Comparison of ENCODE assay signal across 10 cellular contexts in the genomic region with DNA sequence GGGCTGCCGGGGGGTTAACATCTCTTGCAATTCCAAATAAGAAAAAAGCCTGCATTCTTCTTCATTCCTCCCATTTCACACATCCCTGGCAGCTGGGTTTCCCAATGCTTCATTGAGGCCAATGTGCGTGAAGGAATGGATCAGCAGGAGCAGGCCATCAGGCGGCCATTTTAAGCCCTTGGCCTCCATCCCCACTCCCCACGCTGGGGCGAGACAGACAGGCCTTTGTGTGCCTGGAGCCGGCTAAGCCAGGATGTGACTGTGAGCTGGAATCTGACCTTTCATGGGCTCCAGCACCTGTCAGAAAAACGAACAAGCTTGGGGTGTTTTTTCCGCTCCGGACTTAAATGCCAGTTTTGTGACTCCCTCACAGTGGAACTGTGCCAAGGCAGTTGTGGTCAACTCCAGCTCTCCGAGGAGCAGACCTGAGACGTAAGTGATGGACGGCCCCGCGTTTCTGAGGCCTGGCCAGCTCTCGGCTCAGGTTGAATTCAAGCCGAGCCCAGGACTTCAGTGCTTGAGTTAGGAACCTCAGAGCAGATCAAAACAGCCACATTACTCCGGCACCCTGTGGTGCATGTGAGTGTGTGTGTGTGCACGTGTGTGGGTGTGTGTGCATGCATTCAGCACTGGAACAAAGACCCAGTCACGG.
DNase-seq lines count a peak whose midpoint lies in the region; ATAC-seq and TF ChIP-seq lines count a peak whose summit lies in the region.
"Had no signal": no experiment of that assay in that cellular context is flagged by ENCODE, and none has a peak within 500 bp of the region (broad histone marks: within the 10 kb centered on the region; RNA-seq: fewer than 3 reads in every experiment).

No MANE protein-coding gene starts in this region.

- no peak for TF ChIP-seq POLR2A in tibial nerve (IDR thresholded peaks at IDR 0.05)

- CTCF ChIA-PET in Panc1 (lab: Charles Lee), result no interaction called here

- ATAC-seq in Panc1, result peak; percentile 76; the same call in 1 of the 2 replicates
- peak; percentile 67 for ATAC-seq in lung (ENCODE audit: insufficient read depth, low FRiP score)
- no peak for ATAC-seq in GM21723 (IDR thresholded peaks at IDR 0.05; ENCODE audit: unreplicated experiment)
- ATAC-seq: activated naive CD4-positive, alpha-beta T cell treated with anti-CD3 and anti-CD28 coated beads, Interleukin-2, amount 50 U/mL, for 72 hours; mucosa of descending colon had no signal

- in situ Hi-C loops in Panc1 (cut with HindIII; ENCODE audit: low pct_unique_long_range_greater_than_20kb, low sequenced_read_pairs), result no loop called here

- H3K27ac ChIP-seq in Panc1 (ENCODE audit: low read length), result no peak overlapping the region
- H3K27ac ChIP-seq in dorsolateral prefrontal cortex, result peak overlapping the region in 55 of 59 donors; percentile 2 to 88 (median 72)
- H3K27ac ChIP-seq in lung (ENCODE audit: low read depth in 1 of 2, low read length in 1 of 2), result no peak overlapping the region
- peak overlapping the region; percentile 60 to 92 (median 74) for H3K27ac ChIP-seq in tibial nerve
- peak overlapping the region in 1 of 2 donors; percentile 38 for H3K27ac ChIP-seq in coronary artery

- no TSS peak for BruUV-seq in Panc1 (replicated peaks; lab: Mats Ljungman, UMichigan)

- POLR2A ChIA-PET in Panc1 (lab: Charles Lee), result interaction anchor here (0.7 kb wide), 1 partner anchor 33 kb away, joined by 5 read pairs; no protein-coding TSS in a partner anchor

- H3K9me3 ChIP-seq in Panc1 (ENCODE audit: control insufficient read depth, insufficient read depth, low read depth, low read length), result no peaks in the 10 kb centered on the region
- peaks cover 0 to 8% of the 10 kb centered on the region in 2 donors for H3K9me3 ChIP-seq in lung (ENCODE audit: control insufficient read depth in 2 of 2, insufficient read depth in 1 of 2, low read length in 1 of 2)
- H3K9me3 ChIP-seq in tibial nerve, result peaks cover 0 to 7% (median 0%) of the 10 kb centered on the region in 4 donors

- intact Hi-C loops in Panc1 (cut with micrococcal nuclease; ENCODE audit: unreplicated experiment) (no loop called here), dorsolateral prefrontal cortex (cut with DNase I) (no loop called here)

- WGBS in lung, 2 donors, result 74 to 76% methylated on average over 19 of the region's 19 CpGs
- WGBS in tibial nerve, 2 donors, result 29% methylated on average over 15 to 16 of the region's 19 CpGs

- H3K4me3 ChIP-seq in Panc1 (ENCODE audit: low read depth in 2 of 2, low read length in 2 of 2), result no peak overlapping the region
- peak overlapping the region in 26 of 59 donors; percentile 5 to 47 (median 24) for H3K4me3 ChIP-seq in dorsolateral prefrontal cortex
- H3K4me3 ChIP-seq in lung, result no peak overlapping the region
- H3K4me3 ChIP-seq in tibial nerve, result no peak overlapping the region
- no peak overlapping the region for H3K4me3 ChIP-seq in coronary artery
- H3K4me3 ChIP-seq: mucosa of descending colon had no signal

- H3K36me3 ChIP-seq in Panc1 (ENCODE audit: control insufficient read depth, insufficient read depth, low read length), result no peaks in the 10 kb centered on the region
- no peaks in the 10 kb centered on the region for H3K36me3 ChIP-seq in lung (ENCODE audit: control insufficient read depth in 2 of 2, insufficient read depth in 2 of 2, low read length in 2 of 2)
- no peaks in the 10 kb centered on the region for H3K36me3 ChIP-seq in tibial nerve

- DNase-seq in Panc1 (ENCODE audit: low read depth, low spot score) (no peak), dorsolateral prefrontal cortex (peak in 9 of 10 donors; percentile 28 to 69 (median 49)), lung (ENCODE audit: low spot score) (peak; percentile 48), tibial nerve (ENCODE audit: low spot score in 2 of 2) (peak; percentile 39 to 66), HuH-7 (ENCODE audit: low spot score) (no peak), coronary artery (ENCODE audit: low spot score) (no peak)
- DNase-seq: mucosa of descending colon, NCI-H1092 treated with DMSO at 0.1 percent for 48 hours had no signal

- no peaks in the 10 kb centered on the region for H3K4me1 ChIP-seq in Panc1 (ENCODE audit: control insufficient read depth, insufficient read depth, low read length)
- H3K4me1 ChIP-seq in lung (ENCODE audit: control insufficient read depth in 2 of 2, insufficient read depth in 2 of 2, low read length in 2 of 2), result peaks cover 0 to 3% of the 10 kb centered on the region in 2 donors
- peaks cover 0 to 66% (median 12%) of the 10 kb centered on the region in 4 donors for H3K4me1 ChIP-seq in tibial nerve

- TF ChIP-seq CTCF in Panc1 (IDR thresholded peaks at IDR 0.05) (no peak), dorsolateral prefrontal cortex (IDR thresholded peaks at IDR 0.05 in 54 of 56, conservative IDR thresholded peaks at IDR 0.05 in 2 of 56; ENCODE audit: low read depth in 1 of 56, partially characterized antibody in 56 of 56) (no peak), lung (IDR thresholded peaks at IDR 0.05; ENCODE audit: control extremely low read depth, extremely low read depth) (no peak), tibial nerve (IDR thresholded peaks at IDR 0.05) (no peak), coronary artery (IDR thresholded peaks at IDR 0.05) (no peak)

- peak in 1 of 2 donors; percentile 55 for TF ChIP-seq EP300 in tibial nerve (IDR thresholded peaks at IDR 0.05)

- no peaks in the 10 kb centered on the region for H3K27me3 ChIP-seq in Panc1 (ENCODE audit: control insufficient read depth, insufficient read depth, low read length)
- H3K27me3 ChIP-seq in dorsolateral prefrontal cortex, result no peaks in the 10 kb centered on the region
- H3K27me3 ChIP-seq in lung (ENCODE audit: control insufficient read depth, insufficient read depth), result no peaks in the 10 kb centered on the region
- no peaks in the 10 kb centered on the region for H3K27me3 ChIP-seq in tibial nerve

Comparison
In these comparisons a context has a peak if more than half of its experiments do, and no peak if none do; other contexts are left out.
1. DNase-seq: peak in dorsolateral prefrontal cortex (9 of 10), lung (single experiment) and tibial nerve (2 of 2); none in Panc1 (single experiment), HuH-7 (single experiment) and coronary artery (single experiment).
2. H3K27ac ChIP-seq: peak in dorsolateral prefrontal cortex (55 of 59) and tibial nerve (4 of 4); none in Panc1 (single experiment) and lung (0 of 2).